Comparison of ENCODE assay signal across 8 cellular contexts in the genomic region with DNA sequence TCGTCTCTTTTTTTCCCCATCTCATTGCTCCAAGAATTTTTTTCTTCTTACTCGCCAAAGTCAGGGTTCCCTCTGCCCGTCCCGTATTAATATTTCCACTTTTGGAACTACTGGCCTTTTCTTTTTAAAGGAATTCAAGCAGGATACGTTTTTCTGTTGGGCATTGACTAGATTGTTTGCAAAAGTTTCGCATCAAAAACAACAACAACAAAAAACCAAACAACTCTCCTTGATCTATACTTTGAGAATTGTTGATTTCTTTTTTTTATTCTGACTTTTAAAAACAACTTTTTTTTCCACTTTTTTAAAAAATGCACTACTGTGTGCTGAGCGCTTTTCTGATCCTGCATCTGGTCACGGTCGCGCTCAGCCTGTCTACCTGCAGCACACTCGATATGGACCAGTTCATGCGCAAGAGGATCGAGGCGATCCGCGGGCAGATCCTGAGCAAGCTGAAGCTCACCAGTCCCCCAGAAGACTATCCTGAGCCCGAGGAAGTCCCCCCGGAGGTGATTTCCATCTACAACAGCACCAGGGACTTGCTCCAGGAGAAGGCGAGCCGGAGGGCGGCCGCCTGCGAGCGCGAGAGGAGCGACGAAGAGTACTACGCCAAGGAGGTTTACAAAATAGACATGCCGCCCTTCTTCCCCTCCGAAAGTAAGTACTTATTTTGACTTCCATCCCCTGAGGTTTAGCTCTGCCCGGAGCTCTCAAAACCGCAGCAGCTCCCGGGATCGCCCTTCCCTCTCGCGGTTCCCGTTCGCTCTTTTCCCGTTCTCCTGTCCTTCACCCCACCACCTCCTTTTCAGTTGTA. TPM values are rescaled to one million over a fixed set of nuclear protein-coding genes. Genes with fewer than 3 reads are reported as not detected.
DNase-seq lines count a peak whose midpoint lies in the region; ATAC-seq, FAIRE-seq and TF ChIP-seq lines count a peak whose summit lies in the region.

No MANE protein-coding gene starts in this region.

- H3K4me1 ChIP-seq in right lobe of liver (peaks cover 0 to 21% (median 0%) of the 10 kb centered on the region in 4 donors), tibial artery (peaks cover 0 to 41% (median 19%) of the 10 kb centered on the region in 4 donors)

- FAIRE-seq in bronchial epithelial cell (lab: Jason Lieb, UNC): no peak

- no peaks in the 10 kb centered on the region for H3K36me3 ChIP-seq in bronchial epithelial cell (ENCODE audit: control insufficient read depth, insufficient read depth, low read length)
- H3K36me3 ChIP-seq in right lobe of liver: no peaks in the 10 kb centered on the region
- H3K36me3 ChIP-seq in tibial artery: no peaks in the 10 kb centered on the region

- H3K9me3 Mint-ChIP-seq in activated T-helper 17 cell treated with anti-CD3 and anti-CD28 coated beads, Interleukin-2, amount 50 U/mL, for 72 hours: no peaks in the 10 kb centered on the region

- no peaks in the 10 kb centered on the region for H3K27me3 ChIP-seq in bronchial epithelial cell (ENCODE audit: control insufficient read depth, insufficient read depth, low read length)
- no peaks in the 10 kb centered on the region for H3K27me3 ChIP-seq in right lobe of liver
- no peaks in the 10 kb centered on the region for H3K27me3 ChIP-seq in tibial artery

- no peak overlapping the region for H3K27ac Mint-ChIP-seq in activated T-helper 17 cell treated with anti-CD3 and anti-CD28 coated beads, Interleukin-2, amount 50 U/mL, for 72 hours

- peak overlapping the region; percentile 16 to 40 (median 39) for H3K27ac ChIP-seq in right lobe of liver
- peak overlapping the region; percentile 94 for H3K27ac ChIP-seq in tibial artery

- 7% methylated on average over 21 of the region's 39 CpGs for WGBS in right lobe of liver (ENCODE audit: insufficient coverage, low coverage, low lambda C conversion rate, missing lambda C conversion rate)

- ATAC-seq in right lobe of liver (peak in 1 of 4 donors; percentile 4), GM18517 (IDR thresholded peaks at IDR 0.05; ENCODE audit: unreplicated experiment) (no peak)
- ATAC-seq in activated T-helper 17 cell treated with anti-CD3 and anti-CD28 coated beads, Interleukin-2, amount 50 U/mL, for 72 hours (replicated peaks): no peak

- H3K36me3 Mint-ChIP-seq in activated T-helper 17 cell treated with anti-CD3 and anti-CD28 coated beads, Interleukin-2, amount 50 U/mL, for 72 hours (ENCODE audit: low read depth): peaks cover 3% of the 10 kb centered on the region

- TF ChIP-seq POLR2A in right lobe of liver (IDR thresholded peaks at IDR 0.05): no peak

- no peak overlapping the region for H3K4me3 Mint-ChIP-seq in activated T-helper 17 cell treated with anti-CD3 and anti-CD28 coated beads, Interleukin-2, amount 50 U/mL, for 72 hours

- H3K4me1 Mint-ChIP-seq in activated T-helper 17 cell treated with anti-CD3 and anti-CD28 coated beads, Interleukin-2, amount 50 U/mL, for 72 hours: peaks cover 20% of the 10 kb centered on the region

- DNase-seq in DMS53 (lab: John Stamatoyannopoulos, UW) (peak; percentile 68), Kasumi-1 (lab: John Stamatoyannopoulos, UW) (peak; percentile 28 to 43), bronchial epithelial cell (ENCODE audit: low read depth) (peak; percentile 25), right lobe of liver (no peak), tibial artery (peak in 1 of 2 donors; percentile 68)
- DNase-seq in stimulated activated CD4-positive, alpha-beta T cell treated with anti-CD3 and anti-CD28 coated beads, Interleukin-12 subunit alpha, Interleukin-12 subunit beta, amount 100 ng/mL, for 4 hours: no peak

- H3K9me3 ChIP-seq in right lobe of liver (no peaks in the 10 kb centered on the region), tibial artery (no peaks in the 10 kb centered on the region)

- H3K27me3 Mint-ChIP-seq in activated T-helper 17 cell treated with anti-CD3 and anti-CD28 coated beads, Interleukin-2, amount 50 U/mL, for 72 hours: peaks cover 33% of the 10 kb centered on the region

- TF ChIP-seq CTCF in bronchial epithelial cell (IDR thresholded peaks at IDR 0.05; ENCODE audit: insufficient read depth, low read length, severe bottlenecking): no peak
- no peak for TF ChIP-seq CTCF in right lobe of liver (IDR thresholded peaks at IDR 0.05)
- peak in 1 of 2 experiments; percentile 5 for TF ChIP-seq CTCF in tibial artery (IDR thresholded peaks at IDR 0.05)

- intact Hi-C loops in right lobe of liver (cut with DNase I) (no loop called here), tibial artery (cut with DNase I; ENCODE audit: low total_unique reads) (loop anchor here (5.0 to 10.0 kb wide), 3 partner anchors 116 to 638 kb away; no protein-coding TSS in a partner anchor)

- H3K4me3 ChIP-seq in bronchial epithelial cell (ENCODE audit: low read depth, low read length) (peak overlapping the region; percentile 56), right lobe of liver (peak overlapping the region; percentile 43 to 55 (median 49)), tibial artery (peak overlapping the region; percentile 70 to 75)

RNA-seq across cellular contexts. Expression of a gene that starts 1.5 kb away (rescaled TPM):
- total RNA-seq in bronchial epithelial cell (5.1 and 6.1 TPM in 2 replicates), right lobe of liver (1 to 10 TPM in 1 of 6 experiments, under 1 TPM in 5; 0.18 to 2.8 (median 0.34) TPM)
- total RNA-seq in activated T-helper 17 cell treated with anti-CD3 and anti-CD28 coated beads, Interleukin-2, amount 50 U/mL, for 72 hours: not detected

Comparison
In these comparisons a context has a peak if more than half of its experiments do, and no peak if none do; other contexts are left out.
1. DNase-seq: peak in DMS53 (single experiment), Kasumi-1 (2 of 2) and bronchial epithelial cell (single experiment); none in right lobe of liver (0 of 3) and stimulated activated CD4-positive, alpha-beta T cell treated with anti-CD3 and anti-CD28 coated beads, Interleukin-12 subunit alpha, Interleukin-12 subunit beta, amount 100 ng/mL, for 4 hours (single experiment).
2. Peak in every context shown above with its lines, with median percentiles within 50 percentile points of each other: H3K4me3 ChIP-seq.